8 cellular contexts compared by ENCODE assay signal in genomic region chr21:33947451-33948095, GRCh38. TPM values are rescaled to one million over a fixed set of nuclear protein-coding genes. Genes with fewer than 3 reads are reported as not detected.
DNase-seq lines count a peak whose midpoint lies in the region; ATAC-seq, FAIRE-seq and TF ChIP-seq lines count a peak whose summit lies in the region.

No MANE protein-coding gene starts in this region.

- no peaks in the 10 kb centered on the region for H3K79me2 ChIP-seq in mesendoderm (ENCODE audit: control insufficient read depth, insufficient read depth, low read length)

- FAIRE-seq in A549 (lab: Jason Lieb, UNC), result no peak

- H3K4me3 ChIP-seq in A549 (peak overlapping the region; percentile 33), mesendoderm (ENCODE audit: low read length) (no peak overlapping the region)

- H3K4me1 ChIP-seq in A549 (peaks cover 19% of the 10 kb centered on the region), mesendoderm (ENCODE audit: control insufficient read depth, low read depth, low read length) (peaks cover 10% of the 10 kb centered on the region)

- peak overlapping the region; percentile 10 for H3K4ac ChIP-seq in mesendoderm (ENCODE audit: low read depth, low read length)

- CTCF ChIA-PET in A549 (lab: Yijun Ruan, JAX), result interaction anchor here (1.0 to 6.5 kb wide), 2 partner anchors 9 to 23 kb away, joined by 3 to 38 read pairs; no protein-coding TSS in a partner anchor
- CTCF ChIA-PET in activated CD8-positive, alpha-beta T cell treated with anti-CD3 and anti-CD28 coated beads, Interleukin-2, amount 10 ng/mL, durations not matched to agents 7 days and 5 days (lab: Charles Lee), result interaction anchor here (0.9 to 5.3 kb wide), 9 partner anchors 9 to 144 kb away, joined by 3 to 49 read pairs (median 8); partner anchors contain the start of genes MRPS6 and SLC5A3

- TF ChIP-seq CTCF in A549 (IDR thresholded peaks at IDR 0.05), result no peak

- TF ChIP-seq POLR2A in A549 (IDR thresholded peaks at IDR 0.05; ENCODE audit: low read length), result no peak

- H3K27me3 ChIP-seq in mesendoderm (ENCODE audit: insufficient read depth, low read length, poor library complexity), result no peaks in the 10 kb centered on the region

- no peaks in the 10 kb centered on the region for H3K27me3 Mint-ChIP-seq in activated CD8-positive, alpha-beta T cell treated with anti-CD3 and anti-CD28 coated beads, Interleukin-2, amount 10 ng/mL, durations not matched to agents 7 days and 5 days (ENCODE audit: low read depth)

- no peaks in the 10 kb centered on the region for H3K36me3 ChIP-seq in mesendoderm (ENCODE audit: control insufficient read depth, insufficient read depth, low read length)

- H3K23ac ChIP-seq in mesendoderm (ENCODE audit: low read length), result no peak overlapping the region

- peak; percentile 89 to 91 for DNase-seq in A549 (ENCODE audit: low read depth in 1 of 2, low spot score in 1 of 2)
- peak; percentile 86 for DNase-seq in NCI-H69 (lab: John Stamatoyannopoulos, UW)
- DNase-seq in activated CD8-positive, alpha-beta T cell treated with anti-CD3 and anti-CD28 coated beads, Interleukin-2, amount 10 ng/mL, durations not matched to agents 7 days and 5 days, result peak; percentile 91
- DNase-seq in effector CD4-positive, alpha-beta T cell, result peak; percentile 84
- peak; percentile 99 for DNase-seq in mesendoderm
- DNase-seq in stimulated activated CD8-positive, alpha-beta memory T cell treated with anti-CD3 and anti-CD28 coated beads, Interleukin-15, amount 100 ng/mL, for 48 hours (ENCODE audit: low read depth in 2 of 2), result peak; percentile 78

- H2BK15ac ChIP-seq in mesendoderm (replicated peaks; ENCODE audit: low read depth), result no peak overlapping the region

- no peak for TF ChIP-seq RAD21 in A549 (conservative IDR thresholded peaks at IDR 0.05 in 1 of 2, IDR thresholded peaks at IDR 0.05 in 1 of 2)

- H3K56ac ChIP-seq in mesendoderm (ENCODE audit: low read length), result peak overlapping the region; percentile 79

- H3K36me3 Mint-ChIP-seq in activated CD8-positive, alpha-beta T cell treated with anti-CD3 and anti-CD28 coated beads, Interleukin-2, amount 10 ng/mL, durations not matched to agents 7 days and 5 days (ENCODE audit: low read depth), result peaks cover 67% of the 10 kb centered on the region

- H3K4me3 Mint-ChIP-seq in activated CD8-positive, alpha-beta T cell treated with anti-CD3 and anti-CD28 coated beads, Interleukin-2, amount 10 ng/mL, durations not matched to agents 7 days and 5 days, result peak overlapping the region; percentile 63

- H2BK5ac ChIP-seq in mesendoderm (ENCODE audit: low read length), result peak overlapping the region; percentile 72

- H3K4me1 Mint-ChIP-seq in activated CD8-positive, alpha-beta T cell treated with anti-CD3 and anti-CD28 coated beads, Interleukin-2, amount 10 ng/mL, durations not matched to agents 7 days and 5 days (ENCODE audit: low read depth), result peaks cover 75% of the 10 kb centered on the region

- peak overlapping the region; percentile 43 for H2AK5ac ChIP-seq in mesendoderm (ENCODE audit: low read length)

- peak overlapping the region; percentile 69 for H2BK120ac ChIP-seq in mesendoderm (ENCODE audit: low read depth, low read length)

- WGBS in A549 (ENCODE audit: missing lambda C conversion rate), result 3% methylated on average over 9 of the region's 9 CpGs
- no CpG with 5 or more reads among the region's 9 CpGs for WGBS in mesendoderm (ENCODE audit: extremely low coverage, insufficient coverage, low lambda C conversion rate)

- H4K5ac ChIP-seq in mesendoderm (ENCODE audit: low read length), result no peak overlapping the region

- peaks cover 5% of the 10 kb centered on the region for H3K9me3 Mint-ChIP-seq in activated CD8-positive, alpha-beta T cell treated with anti-CD3 and anti-CD28 coated beads, Interleukin-2, amount 10 ng/mL, durations not matched to agents 7 days and 5 days (ENCODE audit: insufficient read depth)

- no peak for TF ChIP-seq EP300 in A549 (IDR thresholded peaks at IDR 0.05)

- POLR2A ChIA-PET in A549 (lab: Yijun Ruan, JAX), result interaction anchor here (1.0 to 1.2 kb wide), 3 partner anchors 126 to 254 kb away, joined by 5 to 9 read pairs (median 5); partner anchors contain the start of genes MRPS6 and SLC5A3
- POLR2A ChIA-PET in activated CD8-positive, alpha-beta T cell treated with anti-CD3 and anti-CD28 coated beads, Interleukin-2, amount 10 ng/mL, durations not matched to agents 7 days and 5 days (lab: Charles Lee), result interaction anchor here (0.6 to 4.1 kb wide), 15 partner anchors 12 to 1072 kb away, joined by 3 to 224 read pairs (median 9); partner anchors contain the start of genes MRPS6 and SLC5A3

- no peak overlapping the region for H3K9ac ChIP-seq in mesendoderm (ENCODE audit: low read length)

- peak overlapping the region; percentile 80 for H3K4me2 ChIP-seq in A549
- peak overlapping the region; percentile 4 for H3K4me2 ChIP-seq in mesendoderm (ENCODE audit: low read length)

- no peaks in the 10 kb centered on the region for H3K79me1 ChIP-seq in mesendoderm (ENCODE audit: low read length)

- H3K27ac ChIP-seq in A549 (peak overlapping the region; percentile 65 to 83), mesendoderm (ENCODE audit: low read depth, low read length) (peak overlapping the region; percentile 68)

- H4K8ac ChIP-seq in mesendoderm (ENCODE audit: low read depth, low read length), result no peak overlapping the region

- H3K18ac ChIP-seq in mesendoderm (ENCODE audit: low read length), result peak overlapping the region; percentile 44

- H3K9me3 ChIP-seq in A549, result no peaks in the 10 kb centered on the region

- peak overlapping the region; percentile 98 for H3K27ac Mint-ChIP-seq in activated CD8-positive, alpha-beta T cell treated with anti-CD3 and anti-CD28 coated beads, Interleukin-2, amount 10 ng/mL, durations not matched to agents 7 days and 5 days

- peak; percentile 98 to 99 for ATAC-seq in A549
- ATAC-seq in GM18867 (IDR thresholded peaks at IDR 0.05; ENCODE audit: unreplicated experiment), result peak; percentile 56
- peak; percentile 42 for ATAC-seq in HG03135 (IDR thresholded peaks at IDR 0.05; ENCODE audit: unreplicated experiment)
- ATAC-seq in activated CD8-positive, alpha-beta T cell treated with anti-CD3 and anti-CD28 coated beads, Interleukin-2, amount 10 ng/mL, durations not matched to agents 7 days and 5 days, result peak; percentile 68

TF ChIP-seq in A549, 52 proteins besides CTCF, POLR2A, EP300 and RAD21 (continues in another document):
- no peak for TF ChIP-seq ZSCAN20 (CRISPR knock-in tag; IDR thresholded peaks at IDR 0.05)
- TF ChIP-seq MAX (IDR thresholded peaks at IDR 0.05), result peak; percentile 58; the same call in 1 of the 2 replicates
- TF ChIP-seq RNF2 (IDR thresholded peaks at IDR 0.05; ENCODE audit: borderline replicate concordance, low read depth), result no peak
- TF ChIP-seq USF2 (IDR thresholded peaks at IDR 0.05), result 0 out of 2 replicates have a peak, but pooled peaks have one; percentile 8
- TF ChIP-seq REST (IDR thresholded peaks at IDR 0.05), result no peak
- TF ChIP-seq RCOR1 (IDR thresholded peaks at IDR 0.05; ENCODE audit: low read depth, low read length), result no peak
- TF ChIP-seq PHF8 (IDR thresholded peaks at IDR 0.05; ENCODE audit: borderline replicate concordance, low read depth), result no peak

RNA-seq across cellular contexts. Expression of gene ATP5PO, which starts 32.0 kb away (rescaled TPM):
- 252 and 266 TPM in 2 replicates for polyA plus RNA-seq in A549 (2011; rRNA removed)
- polyA plus RNA-seq in A549 (2012; cell fraction: cytosol; rRNA removed), result 123 and 140 TPM in 2 replicates
- 39.5 and 61.9 TPM in 2 replicates for polyA plus RNA-seq in A549 (2012; cell fraction: nucleus; rRNA removed)
- 143 to 150 TPM (median 143 TPM) in 3 replicates for polyA plus RNA-seq in A549 (2017; fragmentation: RNase III; extraction: RNeasy Plus Mini Kit Qiagen cat#74134 plus additional on column Dnase treatment)
- polyA minus RNA-seq in A549 (2011; rRNA and poly(A)+ RNA removed), result 38.3 and 40.8 TPM in 2 replicates
- 100 to 1,000 TPM; 229 to 231 TPM for total RNA-seq in activated CD8-positive, alpha-beta T cell treated with anti-CD3 and anti-CD28 coated beads, Interleukin-2, amount 10 ng/mL, durations not matched to agents 7 days and 5 days
- polyA plus RNA-seq in mesendoderm (2013, experiment 1 of 2), result 445 TPM
- polyA plus RNA-seq in mesendoderm (2013, experiment 2 of 2), result 443 TPM

Comparison
In these comparisons a context has a peak if more than half of its experiments do, and no peak if none do; other contexts are left out.
1. ATAC-seq: peak in every context shown above with its lines; median percentile 98 in A549; 68 in activated CD8-positive, alpha-beta T cell treated with anti-CD3 and anti-CD28 coated beads, Interleukin-2, amount 10 ng/mL, durations not matched to agents 7 days and 5 days; 56 in GM18867; 42 in HG03135.